Comparison of ENCODE assay signal across 8 cellular contexts in genomic region chr10:101050206-101051069, GRCh38. TPM values are rescaled to one million over a fixed set of nuclear protein-coding genes. Genes with fewer than 3 reads are reported as not detected.
DNase-seq lines count a peak whose midpoint lies in the region; ATAC-seq and TF ChIP-seq lines count a peak whose summit lies in the region.

No MANE protein-coding gene starts in this region.

- H3K9me3 ChIP-seq in CD4-positive, CD25-positive, alpha-beta regulatory T cell (ENCODE audit: control insufficient read depth in 2 of 2, low read length in 2 of 2): no peaks in the 10 kb centered on the region

- peaks cover 11% of the 10 kb centered on the region for H3K4me1 ChIP-seq in CD4-positive, CD25-positive, alpha-beta regulatory T cell (ENCODE audit: control insufficient read depth, insufficient read depth, low read length, poor library complexity, severe bottlenecking)

- peaks cover 13% of the 10 kb centered on the region for H3K27me3 ChIP-seq in CD4-positive, CD25-positive, alpha-beta regulatory T cell (ENCODE audit: control insufficient read depth, insufficient read depth, low read length)

- H3K27ac ChIP-seq in CD4-positive, CD25-positive, alpha-beta regulatory T cell (ENCODE audit: insufficient read depth, low read length, poor library complexity, severe bottlenecking): no peak overlapping the region
- H3K27ac ChIP-seq in coronary artery: no peak overlapping the region

- peak; percentile 77 to 82 for ATAC-seq in CD4-positive, CD25-positive, alpha-beta regulatory T cell (ENCODE audit: low read depth in 2 of 2)
- peak; percentile 67 for ATAC-seq in GM21825 (IDR thresholded peaks at IDR 0.05; ENCODE audit: unreplicated experiment)

- no peak overlapping the region for H3K27ac Mint-ChIP-seq in CD4-positive, CD25-positive, alpha-beta regulatory T cell

- H3K4me3 Mint-ChIP-seq in CD4-positive, CD25-positive, alpha-beta regulatory T cell: peak overlapping the region in 2 of 4 donors; percentile 54 to 61

- H3K36me3 Mint-ChIP-seq in CD4-positive, CD25-positive, alpha-beta regulatory T cell: peaks cover 6% of the 10 kb centered on the region

- TF ChIP-seq CTCF in coronary artery (IDR thresholded peaks at IDR 0.05): peak; percentile 80

- no peaks in the 10 kb centered on the region for H3K9me3 Mint-ChIP-seq in CD4-positive, CD25-positive, alpha-beta regulatory T cell

- no peaks in the 10 kb centered on the region for H3K36me3 ChIP-seq in CD4-positive, CD25-positive, alpha-beta regulatory T cell (ENCODE audit: control insufficient read depth, insufficient read depth, low read length)

- H3K27me3 Mint-ChIP-seq in CD4-positive, CD25-positive, alpha-beta regulatory T cell: peaks cover 51% of the 10 kb centered on the region

- DNase-seq in CD4-positive, CD25-positive, alpha-beta regulatory T cell: peak; percentile 66 to 74 (median 68)
- DNase-seq in NCI-H2081 treated with DMSO at 0.1 percent for 48 hours (lab: John Stamatoyannopoulos, UW) (peak; percentile 18), coronary artery (ENCODE audit: low spot score) (no peak), lung microvascular endothelial cell (ENCODE audit: low read depth in 2 of 2) (peak; percentile 47 to 62), cerebellar nuclear complex (lab: John Stamatoyannopoulos, UW) (no peak)
- DNase-seq in activated CD4-positive, alpha-beta T cell treated with anti-CD3 and anti-CD28 coated beads for 4 hours: peak; percentile 64 to 79
- DNase-seq in stimulated activated CD8-positive, alpha-beta memory T cell treated with anti-CD3 and anti-CD28 coated beads, Interleukin-4, amount 100 ng/mL, for 48 hours: peak; percentile 91

- peaks cover 0 to 27% (median 10%) of the 10 kb centered on the region in 4 donors for H3K4me1 Mint-ChIP-seq in CD4-positive, CD25-positive, alpha-beta regulatory T cell

- no peak overlapping the region for H3K4me3 ChIP-seq in CD4-positive, CD25-positive, alpha-beta regulatory T cell (ENCODE audit: low read depth, low read length)
- H3K4me3 ChIP-seq in coronary artery: peak overlapping the region; percentile 44

RNA-seq across cellular contexts. Expression of gene KAZALD1, which starts 11.4 kb away (rescaled TPM):
- not detected for total RNA-seq in CD4-positive, CD25-positive, alpha-beta regulatory T cell
- under 1 TPM in 1 of 4 donors, not detected in 3; 0.62 TPM for polyA plus RNA-seq in CD4-positive, CD25-positive, alpha-beta regulatory T cell
- total RNA-seq in lung microvascular endothelial cell: under 0.01 and 0.44 TPM in 2 replicates

RNA-seq across cellular contexts. Expression of gene SFXN3, which starts 19.4 kb away (rescaled TPM):
- 70.4 TPM for total RNA-seq in CD4-positive, CD25-positive, alpha-beta regulatory T cell
- 10 to 100 TPM; 17.7 to 21.1 (median 20.2) TPM for polyA plus RNA-seq in CD4-positive, CD25-positive, alpha-beta regulatory T cell
- 46.4 and 56.0 TPM in 2 replicates for total RNA-seq in lung microvascular endothelial cell

RNA-seq across cellular contexts. Expression of gene PDZD7, which starts 19.5 kb away (rescaled TPM):
- total RNA-seq in CD4-positive, CD25-positive, alpha-beta regulatory T cell: 3.5 TPM
- 1 to 10 TPM in 1 of 4 donors, under 1 TPM in 3; 0.59 to 1.1 (median 0.70) TPM for polyA plus RNA-seq in CD4-positive, CD25-positive, alpha-beta regulatory T cell
- 0.20 and 0.44 TPM in 2 replicates for total RNA-seq in lung microvascular endothelial cell

RNA-seq across cellular contexts. Expression of gene LZTS2, which starts 50.8 kb away (rescaled TPM):
- total RNA-seq in CD4-positive, CD25-positive, alpha-beta regulatory T cell: 19.3 TPM
- 10 to 100 TPM; 11.0 to 16.4 (median 12.3) TPM for polyA plus RNA-seq in CD4-positive, CD25-positive, alpha-beta regulatory T cell
- total RNA-seq in lung microvascular endothelial cell: 28.2 and 29.2 TPM in 2 replicates

Comparison
In these comparisons a context has a peak if more than half of its experiments do, and no peak if none do; other contexts are left out.
1. DNase-seq: peak in CD4-positive, CD25-positive, alpha-beta regulatory T cell (3 of 3), NCI-H2081 treated with DMSO at 0.1 percent for 48 hours (single experiment), activated CD4-positive, alpha-beta T cell treated with anti-CD3 and anti-CD28 coated beads for 4 hours (2 of 2), lung microvascular endothelial cell (2 of 2) and stimulated activated CD8-positive, alpha-beta memory T cell treated with anti-CD3 and anti-CD28 coated beads, Interleukin-4, amount 100 ng/mL, for 48 hours (single experiment); none in coronary artery (single experiment) and cerebellar nuclear complex (0 of 2).